In the genomic region with DNA sequence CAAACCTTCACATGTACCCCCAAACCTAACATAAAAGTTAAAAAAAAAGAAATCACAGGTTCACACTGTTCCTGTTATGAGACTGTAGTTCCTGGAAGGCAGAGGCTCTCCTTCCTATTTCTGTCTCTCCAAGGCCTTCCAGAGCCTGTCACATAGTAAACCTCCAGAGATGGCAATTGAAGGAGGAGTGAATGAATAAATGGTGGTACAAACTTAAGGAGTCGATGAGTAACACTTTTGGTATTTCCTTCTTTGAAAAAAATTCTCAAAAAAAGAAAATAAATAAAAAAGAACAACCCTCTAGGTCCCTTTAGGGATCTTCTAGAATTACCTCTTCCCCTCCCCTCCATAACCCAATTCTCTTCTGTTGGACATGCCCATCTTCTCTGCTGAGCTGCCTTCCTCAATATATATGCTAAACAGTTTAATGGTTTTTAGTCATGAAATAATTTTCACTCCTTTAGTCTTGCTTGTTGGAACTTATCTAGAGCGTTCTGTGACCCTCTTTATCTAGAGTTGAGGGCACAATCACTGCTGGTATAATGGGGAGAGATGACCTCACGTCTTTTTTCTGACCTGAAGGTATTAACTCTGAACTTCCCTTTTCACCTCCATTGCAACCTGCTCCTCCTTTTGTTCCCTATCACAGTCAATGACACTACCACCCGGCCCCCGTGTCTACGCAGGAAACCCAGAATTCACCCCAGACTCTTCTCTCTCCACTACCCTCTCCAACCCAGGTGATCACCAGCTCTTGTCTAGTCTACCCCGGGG, we compare ENCODE assay signal across 14 cellular contexts. TPM values are rescaled to one million over a fixed set of nuclear protein-coding genes. Genes with fewer than 3 reads are reported as not detected.
DNase-seq lines count a peak whose midpoint lies in the region; ATAC-seq and TF ChIP-seq lines count a peak whose summit lies in the region.
"Had no signal": no experiment of that assay in that cellular context is flagged by ENCODE, and none has a peak within 500 bp of the region (broad histone marks: within the 10 kb centered on the region; RNA-seq: fewer than 3 reads in every experiment).

No MANE protein-coding gene starts in this region.

- H3K27ac Mint-ChIP-seq in GM23338, result peak overlapping the region; percentile 100
- peak overlapping the region; percentile 92 to 96 for H3K27ac Mint-ChIP-seq in activated naive CD4-positive, alpha-beta T cell treated with anti-CD3 and anti-CD28 coated beads, Interleukin-2, amount 50 U/mL, for 72 hours

- TF ChIP-seq POLR2A in stomach (IDR thresholded peaks at IDR 0.05), result no peak

- H2AFZ ChIP-seq in ACC112 (ENCODE audit: low read length, unreplicated experiment) (no peak overlapping the region), GM23338 (peak overlapping the region; percentile 1; the same call in 1 of the 2 replicates)

- H3K36me3 ChIP-seq in ACC112 (ENCODE audit: insufficient read depth, low read length), result peaks cover 4% of the 10 kb centered on the region; the same call in 1 of the 2 replicates
- H3K36me3 ChIP-seq in GM23338 (ENCODE audit: insufficient read depth), result no peaks in the 10 kb centered on the region
- H3K36me3 ChIP-seq in stomach, result no peaks in the 10 kb centered on the region

- H3K27me3 Mint-ChIP-seq in GM23338 (ENCODE audit: insufficient read depth, low read depth, poor library complexity), result peaks cover 6% of the 10 kb centered on the region

- peak overlapping the region; percentile 26 for H3K27ac ChIP-seq in ACC112 (ENCODE audit: low read depth, low read length)
- peak overlapping the region; percentile 89; the same call in 1 of the 2 replicates for H3K27ac ChIP-seq in GM23338 (ENCODE audit: low read depth)
- H3K27ac ChIP-seq in stomach, result no peak overlapping the region

- ATAC-seq in GM23338 (no peak), HG03457 (IDR thresholded peaks at IDR 0.05; ENCODE audit: unreplicated experiment) (no peak)
- no peak for ATAC-seq in activated naive CD4-positive, alpha-beta T cell treated with anti-CD3 and anti-CD28 coated beads, Interleukin-2, amount 50 U/mL, for 72 hours
- ATAC-seq: left cardiac atrium had no signal

- H3K27me3 ChIP-seq in ACC112 (ENCODE audit: insufficient read depth, low read length) (no peaks in the 10 kb centered on the region), GM23338 (ENCODE audit: insufficient read depth) (no peaks in the 10 kb centered on the region), stomach (no peaks in the 10 kb centered on the region)
- H3K27me3 ChIP-seq: MG63, testis had no signal

- 73 to 82% (median 78%) methylated on average over 7 of the region's 7 CpGs for WGBS in stomach, 5 donors

- peaks cover 22% of the 10 kb centered on the region for H3K4me1 Mint-ChIP-seq in GM23338

- TF ChIP-seq CTCF in GM23338 (conservative IDR thresholded peaks at IDR 0.05; ENCODE audit: low read depth in 2 of 2), result no peak
- TF ChIP-seq CTCF in stomach (IDR thresholded peaks at IDR 0.05), result no peak

- H3K9me3 ChIP-seq in stomach, result no peaks in the 10 kb centered on the region
- H3K9me3 ChIP-seq: MG63, testis had no signal

- H4K20me1 ChIP-seq in GM23338 (replicated peaks; ENCODE audit: insufficient read depth), result peaks cover 21% of the 10 kb centered on the region; the same call in 1 of the 2 replicates

- intact Hi-C loops in stomach (cut with DNase I; ENCODE audit: low total_unique reads), result loop anchor here (5.0 kb wide), 1 partner anchor 40 kb away; no protein-coding TSS in a partner anchor

- peak overlapping the region; percentile 52 for H3K4me2 ChIP-seq in GM23338

- H3K9me3 Mint-ChIP-seq in GM23338, result no peaks in the 10 kb centered on the region; the same call in 2 of the 3 replicates
- H3K9me3 Mint-ChIP-seq in activated naive CD4-positive, alpha-beta T cell treated with anti-CD3 and anti-CD28 coated beads, Interleukin-2, amount 50 U/mL, for 72 hours, result no peaks in the 10 kb centered on the region

- H3K4me1 ChIP-seq in ACC112 (ENCODE audit: control insufficient read depth, insufficient read depth, low read length, unreplicated experiment) (peaks cover 34% of the 10 kb centered on the region), GM23338 (ENCODE audit: insufficient read depth) (peaks cover 21% of the 10 kb centered on the region), stomach (peaks cover 18 to 48% (median 38%) of the 10 kb centered on the region in 4 donors)

- no peaks in the 10 kb centered on the region for H3F3A ChIP-seq in GM23338 (replicated peaks; ENCODE audit: low read depth)

- peak overlapping the region; percentile 95 for H3K4me3 Mint-ChIP-seq in GM23338

- H3K9me2 ChIP-seq in GM23338 (ENCODE audit: insufficient read depth), result no peaks in the 10 kb centered on the region

- DNase-seq in GM23338 (ENCODE audit: low spot score) (no peak), iris pigment epithelial cell (ENCODE audit: low read depth) (peak; percentile 59), stomach (no peak), DMS 273 treated with DMSO at 0.1 percent for 48 hours (lab: John Stamatoyannopoulos, UW) (no peak), mucosa of gallbladder (ENCODE audit: low spot score) (no peak)
- DNase-seq in activated naive CD4-positive, alpha-beta T cell treated with anti-CD3 and anti-CD28 coated beads, Interleukin-2, amount 50 U/mL, for 72 hours (ENCODE audit: low spot score in 2 of 2), result no peak
- DNase-seq: activated CD4-positive, alpha-beta T cell treated with anti-CD3 and anti-CD28 coated beads for 4 hours; cortex of kidney; DMS79 treated with DMSO at 0.1 percent for 48 hours; left cardiac atrium; MG63; testis had no signal

- H3K4me3 ChIP-seq in ACC112 (ENCODE audit: low read depth, low read length) (peak overlapping the region; percentile 3; the same call in 1 of the 2 replicates), GM23338 (no peak overlapping the region), stomach (no peak overlapping the region)

- H3K36me3 Mint-ChIP-seq in GM23338 (ENCODE audit: low read depth), result peaks cover 19% of the 10 kb centered on the region
- H3K36me3 Mint-ChIP-seq in activated naive CD4-positive, alpha-beta T cell treated with anti-CD3 and anti-CD28 coated beads, Interleukin-2, amount 50 U/mL, for 72 hours, result peaks cover 16 to 18% of the 10 kb centered on the region in 2 donors

- no peak for TF ChIP-seq EP300 in stomach (IDR thresholded peaks at IDR 0.05)

- H3K79me2 ChIP-seq in ACC112 (ENCODE audit: control insufficient read depth, insufficient read depth, low read length, unreplicated experiment), result peaks cover 36% of the 10 kb centered on the region
- H3K79me2 ChIP-seq in GM23338 (replicated peaks; ENCODE audit: insufficient read depth), result peaks cover 32% of the 10 kb centered on the region

TF ChIP-seq in GM23338, 12 proteins besides CTCF, POLR2A, EP300 and RAD21 (continues in another document):
- TF ChIP-seq POLR2AphosphoS5 (IDR thresholded peaks at IDR 0.05; ENCODE audit: low read depth) (no peak), JUNB (IDR thresholded peaks at IDR 0.05; ENCODE audit: unreplicated experiment) (no peak)

RNA-seq across cellular contexts. Expression of a gene that starts 1.7 kb away (rescaled TPM):
- 109 and 148 TPM in 2 replicates for total RNA-seq in GM23338 (2014; rRNA removed; shearing (Covaris generic))
- polyA plus RNA-seq in GM23338 (2016; fragmentation: Nextera tagmentation; extraction: Ambion mirVana) (28.2 and 33.8 TPM in 2 replicates), stomach (100 to 1,000 TPM in 1 of 3 donors, 10 to 100 TPM in 2; 88.8 to 101 (median 96.4) TPM)
- total RNA-seq in activated naive CD4-positive, alpha-beta T cell treated with anti-CD3 and anti-CD28 coated beads, Interleukin-2, amount 50 U/mL, for 72 hours, result 100 to 1,000 TPM; 283 to 312 TPM
- total RNA-seq in stomach (100 to 1,000 TPM in 1 of 5 donors, 10 to 100 TPM in 4; 21.1 to 127 (median 60.1) TPM), mucosa of gallbladder (130 TPM)

RNA-seq across cellular contexts. Expression of a gene that starts 12.1 kb away (rescaled TPM):
- not detected in 2 replicates for total RNA-seq in GM23338 (2014; rRNA removed; shearing (Covaris generic))
- polyA plus RNA-seq in GM23338 (2016; fragmentation: Nextera tagmentation; extraction: Ambion mirVana), result not detected in 2 replicates
- total RNA-seq in activated naive CD4-positive, alpha-beta T cell treated with anti-CD3 and anti-CD28 coated beads, Interleukin-2, amount 50 U/mL, for 72 hours, result under 1 TPM in 1 of 2 donors, not detected in 1; 0.74 TPM
- 10 to 100 TPM in 4 of 5 donors, 1 to 10 TPM in 1; 2.2 to 75.0 (median 20.6) TPM for total RNA-seq in stomach
- polyA plus RNA-seq in stomach, result 10 to 100 TPM in 1 of 3 donors, 1 to 10 TPM in 2; 3.1 to 21.0 (median 6.1) TPM
- 32.8 TPM for total RNA-seq in mucosa of gallbladder

RNA-seq across cellular contexts. Expression of a gene that starts 46.9 kb away (rescaled TPM):
- 1.6 TPM in 1 of 2 replicates, not detected in the other for total RNA-seq in GM23338 (2014; rRNA removed; shearing (Covaris generic))
- polyA plus RNA-seq in GM23338 (2016; fragmentation: Nextera tagmentation; extraction: Ambion mirVana) (0.37 and 0.74 TPM in 2 replicates), stomach (not detected)
- total RNA-seq in activated naive CD4-positive, alpha-beta T cell treated with anti-CD3 and anti-CD28 coated beads, Interleukin-2, amount 50 U/mL, for 72 hours, result not detected
- total RNA-seq in stomach (not detected), mucosa of gallbladder (not detected)
- total RNA-seq: left cardiac atrium had no signal

RNA-seq across cellular contexts. Expression of a gene that starts 54.5 kb away (rescaled TPM):
- not detected in 2 replicates for total RNA-seq in GM23338 (2014; rRNA removed; shearing (Covaris generic))
- 0.06 TPM in 1 of 2 replicates, not detected in the other for polyA plus RNA-seq in GM23338 (2016; fragmentation: Nextera tagmentation; extraction: Ambion mirVana)
- under 1 TPM in 1 of 2 donors, not detected in 1; 0.16 TPM for total RNA-seq in activated naive CD4-positive, alpha-beta T cell treated with anti-CD3 and anti-CD28 coated beads, Interleukin-2, amount 50 U/mL, for 72 hours
- total RNA-seq in stomach, result under 1 TPM in 1 of 5 donors, not detected in 4; under 0.01 TPM
- under 1 TPM in 1 of 3 donors, not detected in 2; 0.05 TPM for polyA plus RNA-seq in stomach
- total RNA-seq in mucosa of gallbladder, result not detected

Comparison
In these comparisons a context has a peak if more than half of its experiments do, and no peak if none do; other contexts are left out.
1. H3K27ac ChIP-seq: peak in ACC112 (single experiment) and GM23338 (single experiment); none in stomach (0 of 5).